Comparison of ENCODE assay signal across 8 cellular contexts in genomic region chr19:34926685-34927375, GRCh38. TPM values are rescaled to one million over a fixed set of nuclear protein-coding genes. Genes with fewer than 3 reads are reported as not detected.
DNase-seq lines count a peak whose midpoint lies in the region; ATAC-seq and TF ChIP-seq lines count a peak whose summit lies in the region.

ZNF30 (plus strand) TSS chr19:34926903; CDS start chr19:34929948, 3,045 bp downstream.

- DNase-seq in DMS53 (lab: John Stamatoyannopoulos, UW) (peak; percentile 98), SW480 (ENCODE audit: low spot score) (peak; percentile 95), adipocyte (ENCODE audit: low read depth) (peak; percentile 97), heart left ventricle (peak; percentile 92 to 96 (median 96)), pons (ENCODE audit: low spot score) (peak; percentile 86), transverse colon (peak; percentile 92)

- H3K9ac ChIP-seq in KMS-11 (no peak within 1 kb of the TSS; the same call in 1 of the 2 replicates), adipocyte (ENCODE audit: low read length) (peak within 1 kb of the TSS; percentile 86)

- TF ChIP-seq EP300 in transverse colon (IDR thresholded peaks at IDR 0.05; ENCODE audit: low read depth), result no peak

- TF ChIP-seq POLR2A in heart left ventricle (IDR thresholded peaks at IDR 0.05), result peak in 1 of 2 donors; percentile 69
- TF ChIP-seq POLR2A in transverse colon (IDR thresholded peaks at IDR 0.05), result peak; percentile 62

- WGBS in heart left ventricle, 4 donors, result 0 to 2% (median 0%) methylated on average over 26 to 53 of the region's 53 CpGs
- 1 to 3% methylated on average over 7 to 53 of the region's 53 CpGs for WGBS in transverse colon (ENCODE audit: low coverage in 1 of 2), 2 donors

- H3K4me3 ChIP-seq in KMS-11 (IDR thresholded peaks at IDR 0.05; ENCODE audit: insufficient read depth, low read depth, low read length) (no peak within 1 kb of the TSS), adipocyte (ENCODE audit: low read length) (peak within 1 kb of the TSS; percentile 89), heart left ventricle (peak within 1 kb of the TSS; percentile 41 to 86 (median 64)), transverse colon (peak within 1 kb of the TSS; percentile 38 to 71 (median 66))

- H4K20me1 ChIP-seq in KMS-11 (ENCODE audit: insufficient read depth), result no peaks in the 10 kb centered on the region

- H3K27ac ChIP-seq in KMS-11, result no peak within 1 kb of the TSS; the same call in 1 of the 2 replicates
- peak within 1 kb of the TSS in 11 of 12 donors; percentile 69 to 96 (median 78) for H3K27ac ChIP-seq in heart left ventricle
- peak within 1 kb of the TSS; percentile 72 to 89 (median 86) for H3K27ac ChIP-seq in transverse colon

- peak within 1 kb of the TSS; percentile 36; the same call in 1 of the 2 replicates for H2AFZ ChIP-seq in KMS-11 (ENCODE audit: low read depth)

- H3K27me3 ChIP-seq in KMS-11 (ENCODE audit: insufficient read depth, low read depth) (no peaks in the 10 kb centered on the region), adipocyte (replicated peaks; ENCODE audit: control insufficient read depth, insufficient read depth, low read length) (no peaks in the 10 kb centered on the region), heart left ventricle (no peaks in the 10 kb centered on the region), transverse colon (no peaks in the 10 kb centered on the region)

- in situ Hi-C loops in transverse colon (cut with MboI; ENCODE audit: low pct_ligation_motif_present in 1 of 4, low pct_unique_long_range_greater_than_20kb in 1 of 4, low sequenced_read_pairs in 3 of 4), result no loop called here

- H3K79me2 ChIP-seq in KMS-11 (ENCODE audit: insufficient read depth, low read depth), result no peaks in the 10 kb centered on the region

- H3K4me2 ChIP-seq in KMS-11, result peak within 1 kb of the TSS; percentile 19; the same call in 1 of the 2 replicates

- TF ChIP-seq CTCF in KMS-11 (conservative IDR thresholded peaks at IDR 0.05; ENCODE audit: low read depth, low read length), result no peak
- peak in 2 of 12 donors; percentile 7 to 12 for TF ChIP-seq CTCF in heart left ventricle (IDR thresholded peaks at IDR 0.05)
- TF ChIP-seq CTCF in transverse colon (IDR thresholded peaks at IDR 0.05), result peak in 1 of 5 experiments; percentile 8

- ATAC-seq in GM21619 (IDR thresholded peaks at IDR 0.05; ENCODE audit: unreplicated experiment) (peak; percentile 94), heart left ventricle (peak; percentile 98 to 100 (median 100))

- H3K36me3 ChIP-seq in KMS-11 (ENCODE audit: insufficient read depth) (no peaks in the 10 kb centered on the region), adipocyte (ENCODE audit: control insufficient read depth, insufficient read depth, low read length, severe bottlenecking) (peaks cover 12% of the 10 kb centered on the region), heart left ventricle (peaks cover 0 to 24% (median 19%) of the 10 kb centered on the region in 9 donors), transverse colon (no peaks in the 10 kb centered on the region)

- no peaks in the 10 kb centered on the region for H3K4me1 ChIP-seq in KMS-11 (ENCODE audit: low read depth, poor library complexity, severe bottlenecking)
- H3K4me1 ChIP-seq in adipocyte (ENCODE audit: control insufficient read depth, insufficient read depth, low read length), result peaks cover 12% of the 10 kb centered on the region
- H3K4me1 ChIP-seq in heart left ventricle, result peaks cover 0 to 15% (median 8%) of the 10 kb centered on the region in 12 donors
- peaks cover 5 to 17% (median 12%) of the 10 kb centered on the region in 4 donors for H3K4me1 ChIP-seq in transverse colon

- intact Hi-C loops in heart left ventricle (cut with DNase I), result loop anchor here in 7 of 10 donors (1.0 to 10.0 kb wide), 5 partner anchors 152 to 194 kb away; partner anchors contain the start of genes ZNF599 (in 4 of the 7) and ZNF181 (in 3 of the 7)
- intact Hi-C loops in transverse colon (cut with DNase I; ENCODE audit: low total_unique reads), result no loop called here

- H3K9me3 ChIP-seq in adipocyte (ENCODE audit: control insufficient read depth, low read length) (no peaks in the 10 kb centered on the region), heart left ventricle (no peaks in the 10 kb centered on the region), transverse colon (no peaks in the 10 kb centered on the region)

RNA-seq across cellular contexts. Expression of gene ZNF30, which starts in this region (rescaled TPM):
- total RNA-seq in heart left ventricle (10 to 100 TPM in 1 of 9 donors, 1 to 10 TPM in 7, under 1 TPM in 1; 0.95 to 13.4 (median 2.8) TPM), transverse colon (1 to 10 TPM in 2 of 4 donors, not detected in 2; 1.4 to 2.2 TPM)
- 1 to 10 TPM; 1.8 TPM for polyA plus RNA-seq in heart left ventricle
